In the genomic region with DNA sequence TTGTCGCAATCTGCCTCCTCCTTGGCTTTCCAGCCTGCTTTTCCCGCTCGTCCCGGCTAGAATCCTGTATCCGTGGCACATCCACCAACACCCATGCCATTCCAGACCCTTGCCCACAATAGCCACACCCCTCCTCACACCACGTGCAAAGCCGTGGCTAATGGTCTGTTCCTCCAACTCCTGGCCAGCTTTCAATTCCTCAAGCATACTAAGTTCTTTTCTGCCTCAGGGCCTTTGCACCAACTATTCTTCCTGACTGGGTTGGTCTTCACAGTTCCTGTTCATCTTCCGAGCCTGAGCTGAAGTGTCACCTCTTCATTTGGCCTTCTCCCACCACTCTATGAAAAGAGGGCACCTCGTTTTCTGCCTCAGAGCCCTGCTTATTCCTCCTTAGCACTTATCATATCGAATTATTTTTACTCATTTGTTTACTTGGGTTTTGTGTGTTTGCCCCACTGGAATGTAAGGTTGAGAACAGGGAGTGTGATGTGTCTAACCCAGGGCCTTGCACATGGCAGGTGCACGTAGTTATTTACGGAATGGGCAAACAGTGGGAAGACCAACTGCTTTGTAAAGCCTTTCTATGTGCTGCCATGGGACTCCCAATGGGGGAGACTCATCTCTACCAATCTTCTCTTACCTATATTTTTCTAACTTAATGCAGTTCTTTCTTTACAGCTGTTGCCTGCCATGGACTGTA, we compare ENCODE assay signal across 24 cellular contexts.
"Had no signal": no experiment of that assay in that cellular context is flagged by ENCODE, and none has a peak within 500 bp of the region (broad histone marks: within the 10 kb centered on the region; RNA-seq: fewer than 3 reads in every experiment).

No MANE protein-coding gene starts in this region.

- FAIRE-seq: astrocyte, colon had no signal

- ATAC-seq: activated CD8-positive, alpha-beta memory T cell treated with anti-CD3 and anti-CD28 coated beads, Interleukin-2, amount 10 ng/mL, durations not matched to agents 7 days and 5 days; activated CD8-positive, alpha-beta T cell treated with anti-CD3 and anti-CD28 coated beads for 36 hours; SK-N-SH treated with all-trans-retinoic acid at 6 μM for 48 hours had no signal

- H3K4me3 Mint-ChIP-seq: activated CD8-positive, alpha-beta memory T cell treated with anti-CD3 and anti-CD28 coated beads, Interleukin-2, amount 10 ng/mL, durations not matched to agents 7 days and 5 days; activated CD8-positive, alpha-beta T cell treated with anti-CD3 and anti-CD28 coated beads for 36 hours had no signal

- H3K27me3 Mint-ChIP-seq: activated CD8-positive, alpha-beta memory T cell treated with anti-CD3 and anti-CD28 coated beads, Interleukin-2, amount 10 ng/mL, durations not matched to agents 7 days and 5 days; activated CD8-positive, alpha-beta T cell treated with anti-CD3 and anti-CD28 coated beads for 36 hours had no signal

- DNase-seq: activated CD4-positive, alpha-beta T cell treated with anti-CD3 and anti-CD28 coated beads for 4 hours; activated CD4-positive, CD25-positive, alpha-beta regulatory T cell; activated CD8-positive, alpha-beta memory T cell treated with anti-CD3 and anti-CD28 coated beads, Interleukin-2, amount 10 ng/mL, durations not matched to agents 7 days and 5 days; activated CD8-positive, alpha-beta T cell treated with anti-CD3 and anti-CD28 coated beads for 36 hours; activated gamma-delta T cell; activated naive CD4-positive, alpha-beta T cell treated with anti-CD3 and anti-CD28 coated beads, Interleukin-2, amount 50 U/mL, for 16 hours; activated T-cell treated with anti-CD3 and anti-CD28 coated beads for 4 hours; central memory CD4-positive, alpha-beta T cell; effector memory CD4-positive, alpha-beta T cell; foreskin melanocyte; glutamatergic neuron; hippocampal formation; left ventricle myocardium inferior; retina; sigmoid colon; stimulated activated CD4-positive, alpha-beta T cell treated with anti-CD3 and anti-CD28 coated beads, Interleukin-4, amount 100 ng/mL, for 1 hour; stimulated activated naive CD4-positive, alpha-beta T cell treated with Interleukin-2 at 50 U/mL for 16 hours; substantia nigra; T-helper 9 cell; thyroid gland had no signal

- H3K9me3 Mint-ChIP-seq: activated CD8-positive, alpha-beta T cell treated with anti-CD3 and anti-CD28 coated beads for 36 hours had no signal

- H3K27ac Mint-ChIP-seq: activated CD8-positive, alpha-beta memory T cell treated with anti-CD3 and anti-CD28 coated beads, Interleukin-2, amount 10 ng/mL, durations not matched to agents 7 days and 5 days; activated CD8-positive, alpha-beta T cell treated with anti-CD3 and anti-CD28 coated beads for 36 hours; progenitor cell of endocrine pancreas had no signal

- H3K36me3 Mint-ChIP-seq: activated CD8-positive, alpha-beta memory T cell treated with anti-CD3 and anti-CD28 coated beads, Interleukin-2, amount 10 ng/mL, durations not matched to agents 7 days and 5 days had no signal
